Comparison of ENCODE assay signal across 2 cellular contexts in the genomic region with DNA sequence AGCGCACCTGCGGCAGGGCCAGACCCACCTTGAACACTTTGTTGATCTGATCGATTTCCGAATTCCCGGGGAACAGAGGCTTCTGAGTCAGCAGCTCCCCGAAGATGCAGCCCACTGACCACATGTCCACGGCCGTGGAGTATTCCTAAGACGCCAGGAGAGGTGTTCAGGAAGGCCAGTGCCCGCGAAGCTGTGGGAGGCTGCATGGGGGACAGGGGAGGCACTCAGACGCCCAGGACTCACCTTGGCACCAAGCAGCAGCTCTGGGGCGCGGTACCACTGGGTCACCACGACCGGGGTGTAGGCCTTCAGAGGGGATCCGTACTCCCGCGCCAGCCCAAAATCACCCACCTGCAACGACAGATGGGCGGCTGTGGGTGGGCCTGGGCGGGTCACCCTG.
TF ChIP-seq lines count a peak whose summit lies in the region.

No MANE protein-coding gene starts in this region.

TF ChIP-seq in SK-N-SH, 30 proteins besides CTCF, POLR2A, EP300 and RAD21 (continued from another document):
- TF ChIP-seq, protein P1, sequence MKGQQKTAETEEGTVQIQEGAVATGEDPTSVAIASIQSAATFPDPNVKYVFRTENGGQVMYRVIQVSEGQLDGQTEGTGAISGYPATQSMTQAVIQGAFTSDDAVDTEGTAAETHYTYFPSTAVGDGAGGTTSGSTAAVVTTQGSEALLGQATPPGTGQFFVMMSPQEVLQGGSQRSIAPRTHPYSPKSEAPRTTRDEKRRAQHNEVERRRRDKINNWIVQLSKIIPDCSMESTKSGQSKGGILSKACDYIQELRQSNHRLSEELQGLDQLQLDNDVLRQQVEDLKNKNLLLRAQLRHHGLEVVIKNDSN (IDR thresholded peaks at IDR 0.05; ENCODE audit: borderline replicate concordance, low read depth), result no peak
- TF ChIP-seq ELF1 (IDR thresholded peaks at IDR 0.05) (no peak), YY1 (IDR thresholded peaks at IDR 0.05; ENCODE audit: low read depth) (no peak), TCF12 (IDR thresholded peaks at IDR 0.05) (no peak), CHD2 (IDR thresholded peaks at IDR 0.05; ENCODE audit: low read length, partially characterized antibody) (no peak), MEF2A (IDR thresholded peaks at IDR 0.05; ENCODE audit: borderline replicate concordance, low read depth) (no peak)
- TF ChIP-seq, protein P2, sequence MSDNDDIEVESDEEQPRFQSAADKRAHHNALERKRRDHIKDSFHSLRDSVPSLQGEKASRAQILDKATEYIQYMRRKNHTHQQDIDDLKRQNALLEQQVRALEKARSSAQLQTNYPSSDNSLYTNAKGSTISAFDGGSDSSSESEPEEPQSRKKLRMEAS (IDR thresholded peaks at IDR 0.05; ENCODE audit: low read depth), result no peak
- TF ChIP-seq, protein P3, sequence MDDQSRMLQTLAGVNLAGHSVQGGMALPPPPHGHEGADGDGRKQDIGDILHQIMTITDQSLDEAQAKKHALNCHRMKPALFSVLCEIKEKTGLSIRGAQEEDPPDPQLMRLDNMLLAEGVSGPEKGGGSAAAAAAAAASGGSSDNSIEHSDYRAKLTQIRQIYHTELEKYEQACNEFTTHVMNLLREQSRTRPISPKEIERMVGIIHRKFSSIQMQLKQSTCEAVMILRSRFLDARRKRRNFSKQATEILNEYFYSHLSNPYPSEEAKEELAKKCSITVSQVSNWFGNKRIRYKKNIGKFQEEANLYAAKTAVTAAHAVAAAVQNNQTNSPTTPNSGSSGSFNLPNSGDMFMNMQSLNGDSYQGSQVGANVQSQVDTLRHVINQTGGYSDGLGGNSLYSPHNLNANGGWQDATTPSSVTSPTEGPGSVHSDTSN (IDR thresholded peaks at IDR 0.05), result no peak

TF ChIP-seq in SK-N-SH treated with all-trans-retinoic acid at 6 μM for 48 hours, 23 proteins besides CTCF, POLR2A, EP300 and RAD21:
- TF ChIP-seq, protein P4, sequence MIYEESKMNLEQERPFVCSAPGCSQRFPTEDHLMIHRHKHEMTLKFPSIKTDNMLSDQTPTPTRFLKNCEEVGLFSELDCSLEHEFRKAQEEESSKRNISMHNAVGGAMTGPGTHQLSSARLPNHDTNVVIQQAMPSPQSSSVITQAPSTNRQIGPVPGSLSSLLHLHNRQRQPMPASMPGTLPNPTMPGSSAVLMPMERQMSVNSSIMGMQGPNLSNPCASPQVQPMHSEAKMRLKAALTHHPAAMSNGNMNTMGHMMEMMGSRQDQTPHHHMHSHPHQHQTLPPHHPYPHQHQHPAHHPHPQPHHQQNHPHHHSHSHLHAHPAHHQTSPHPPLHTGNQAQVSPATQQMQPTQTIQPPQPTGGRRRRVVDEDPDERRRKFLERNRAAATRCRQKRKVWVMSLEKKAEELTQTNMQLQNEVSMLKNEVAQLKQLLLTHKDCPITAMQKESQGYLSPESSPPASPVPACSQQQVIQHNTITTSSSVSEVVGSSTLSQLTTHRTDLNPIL (CRISPR knock-in tag; IDR thresholded peaks at IDR 0.05; ENCODE audit: low read depth), result no peak
- TF ChIP-seq GLIS3 (CRISPR knock-in tag; IDR thresholded peaks at IDR 0.05), result no peak
- TF ChIP-seq ZNF8 (CRISPR knock-in tag; IDR thresholded peaks at IDR 0.05), result no peak
- TF ChIP-seq SNAI2 (CRISPR knock-in tag; IDR thresholded peaks at IDR 0.05), result no peak
- TF ChIP-seq ZFP30 (CRISPR knock-in tag; IDR thresholded peaks at IDR 0.05), result no peak
